In the genomic region with DNA sequence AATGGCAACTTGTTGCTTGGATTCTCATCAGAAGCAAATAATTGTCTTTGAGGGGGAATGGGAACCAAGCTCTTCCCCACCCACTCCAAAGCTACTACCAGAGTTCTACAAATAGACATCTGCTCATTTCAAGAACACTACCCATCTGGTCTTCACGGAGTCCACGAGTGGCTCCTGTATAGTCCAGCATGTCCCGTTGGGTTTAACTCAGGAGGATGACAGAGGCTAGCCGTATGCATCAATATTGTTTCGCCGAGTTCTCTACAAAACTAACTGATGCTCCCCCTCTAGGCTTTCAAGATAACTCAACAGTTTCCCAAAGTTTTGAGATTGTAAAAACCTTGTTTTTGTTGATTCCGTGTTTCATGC, we compare ENCODE assay signal across 8 cellular contexts. TPM values are rescaled to one million over a fixed set of nuclear protein-coding genes. Genes with fewer than 3 reads are reported as not detected.
DNase-seq lines count a peak whose midpoint lies in the region; ATAC-seq and TF ChIP-seq lines count a peak whose summit lies in the region.

No MANE protein-coding gene starts in this region.

- peak overlapping the region in 2 of 3 donors; percentile 75 to 76 for H3K27ac Mint-ChIP-seq in IgD-negative memory B cell
- peak overlapping the region in 6 of 9 donors; percentile 7 to 72 (median 48) for H3K27ac Mint-ChIP-seq in naive thymus-derived CD4-positive, alpha-beta T cell

- H3K36me3 ChIP-seq in naive thymus-derived CD4-positive, alpha-beta T cell (ENCODE audit: control insufficient read depth in 2 of 3, insufficient read depth in 3 of 3, low read length in 3 of 3) = peaks cover 0 to 10% (median 0%) of the 10 kb centered on the region in 3 experiments

- H3K9me3 Mint-ChIP-seq in IgD-negative memory B cell = peaks cover 0 to 3% (median 0%) of the 10 kb centered on the region in 3 donors
- peaks cover 0 to 2% (median 0%) of the 10 kb centered on the region in 11 donors for H3K9me3 Mint-ChIP-seq in naive thymus-derived CD4-positive, alpha-beta T cell

- H3K36me3 Mint-ChIP-seq in IgD-negative memory B cell = peaks cover 3% of the 10 kb centered on the region
- peaks cover 0 to 5% (median 3%) of the 10 kb centered on the region in 5 donors for H3K36me3 Mint-ChIP-seq in naive thymus-derived CD4-positive, alpha-beta T cell

- peaks cover 9% of the 10 kb centered on the region in 2 donors for H3K4me1 ChIP-seq in naive thymus-derived CD4-positive, alpha-beta T cell (ENCODE audit: control insufficient read depth in 2 of 2, insufficient read depth in 2 of 2, low read length in 2 of 2)

- intact Hi-C loops in naive thymus-derived CD4-positive, alpha-beta T cell (cut with micrococcal nuclease) = loop anchor here (2.0 to 10.0 kb wide), 4 partner anchors 40 to 182 kb away; partner anchors contain the start of genes CPD (in 1 of the 2), GOSR1 (in 1 of the 2) and NSRP1 (in 1 of the 2)

- POLR2A ChIA-PET in AG04449 (lab: Yijun Ruan, JAX) = interaction anchor here (0.9 kb wide), 1 partner anchor 14 kb away, joined by 3 read pairs; no protein-coding TSS in a partner anchor
- POLR2A ChIA-PET in naive thymus-derived CD4-positive, alpha-beta T cell (lab: Charles Lee) = interaction anchor here (0.7 to 3.5 kb wide), 8 partner anchors 10 to 175 kb away, joined by 3 to 29 read pairs (median 10); partner anchors contain the start of gene TMIGD1

- CTCF ChIA-PET in AG04449 (lab: Yijun Ruan, JAX) = interaction anchor here (1.8 to 2.5 kb wide), 5 partner anchors 8 to 188 kb away, joined by 4 to 11 read pairs (median 5); no protein-coding TSS in a partner anchor
- CTCF ChIA-PET in naive thymus-derived CD4-positive, alpha-beta T cell (lab: Charles Lee) = interaction anchor here (1.3 to 3.1 kb wide), 5 partner anchors 31 to 44 kb away, joined by 3 to 19 read pairs (median 7); partner anchors contain the start of gene TMIGD1

- H3K4me1 Mint-ChIP-seq in IgD-negative memory B cell = peaks cover 12 to 19% (median 14%) of the 10 kb centered on the region in 3 donors
- H3K4me1 Mint-ChIP-seq in naive thymus-derived CD4-positive, alpha-beta T cell = peaks cover 5 to 20% (median 18%) of the 10 kb centered on the region in 7 donors

- no peaks in the 10 kb centered on the region for H3K27me3 ChIP-seq in naive thymus-derived CD4-positive, alpha-beta T cell (ENCODE audit: control insufficient read depth in 2 of 2, insufficient read depth in 2 of 2, low read length in 2 of 2)

- no peak for ATAC-seq in naive thymus-derived CD4-positive, alpha-beta T cell
- no peak for ATAC-seq in GM18511 (IDR thresholded peaks at IDR 0.05; ENCODE audit: unreplicated experiment)

- no peak overlapping the region for H3K27ac ChIP-seq in naive thymus-derived CD4-positive, alpha-beta T cell (ENCODE audit: low read depth, low read length)

- peak overlapping the region in 2 of 4 donors; percentile 83 to 87 for H3K4me3 Mint-ChIP-seq in IgD-negative memory B cell
- peak overlapping the region in 3 of 10 donors; percentile 50 to 81 (median 76) for H3K4me3 Mint-ChIP-seq in naive thymus-derived CD4-positive, alpha-beta T cell

- H3K9me3 ChIP-seq in naive thymus-derived CD4-positive, alpha-beta T cell (ENCODE audit: control insufficient read depth in 2 of 3, low read length in 3 of 3) = no peaks in the 10 kb centered on the region

- no peaks in the 10 kb centered on the region for H3K27me3 Mint-ChIP-seq in IgD-negative memory B cell
- H3K27me3 Mint-ChIP-seq in naive thymus-derived CD4-positive, alpha-beta T cell = peaks cover 0 to 4% (median 0%) of the 10 kb centered on the region in 5 donors

- TF ChIP-seq CTCF in AG04449 (IDR thresholded peaks at IDR 0.05; ENCODE audit: insufficient read depth, low read length, missing control alignments) = no peak
- no peak for TF ChIP-seq CTCF in choroid plexus epithelial cell (conservative IDR thresholded peaks at IDR 0.05; ENCODE audit: low read depth, low read length)

- peak overlapping the region; percentile 86 for H3K4me3 ChIP-seq in AG04449 (ENCODE audit: low read depth, low read length)
- H3K4me3 ChIP-seq in choroid plexus epithelial cell (ENCODE audit: low read depth, low read length) = peak overlapping the region; percentile 86
- peak overlapping the region; percentile 65 for H3K4me3 ChIP-seq in naive thymus-derived CD4-positive, alpha-beta T cell (ENCODE audit: low read length)

- DNase-seq in AG04449 (ENCODE audit: low read depth, low spot score) = no peak
- DNase-seq in choroid plexus epithelial cell (ENCODE audit: low read depth) = no peak
- DNase-seq in naive thymus-derived CD4-positive, alpha-beta T cell = no peak
- no peak for DNase-seq in T1000 (lab: John Stamatoyannopoulos, UW)
- no peak for DNase-seq in putamen (ENCODE audit: low spot score)
- no peak for DNase-seq in NK-92 (lab: John Stamatoyannopoulos, UW; ENCODE audit: unreplicated experiment)

RNA-seq across cellular contexts. Expression of gene BLMH, which starts 0.7 kb away (rescaled TPM):
- 7.0 TPM for polyA plus RNA-seq in IgD-negative memory B cell
- total RNA-seq in naive thymus-derived CD4-positive, alpha-beta T cell = 10 to 100 TPM; 26.8 to 57.5 (median 40.1) TPM
- polyA plus RNA-seq in naive thymus-derived CD4-positive, alpha-beta T cell = 10 to 100 TPM; 17.7 to 24.4 TPM

RNA-seq across cellular contexts. Expression of gene TMIGD1, which starts 41.4 kb away (rescaled TPM):
- polyA plus RNA-seq in IgD-negative memory B cell = not detected
- not detected for total RNA-seq in naive thymus-derived CD4-positive, alpha-beta T cell
- polyA plus RNA-seq in naive thymus-derived CD4-positive, alpha-beta T cell = not detected

RNA-seq across cellular contexts. Expression of gene SLC6A4, which starts 57.0 kb away (rescaled TPM):
- 0.13 TPM for polyA plus RNA-seq in IgD-negative memory B cell
- total RNA-seq in naive thymus-derived CD4-positive, alpha-beta T cell = under 1 TPM in 1 of 5 experiments, not detected in 4; 0.10 TPM
- polyA plus RNA-seq in naive thymus-derived CD4-positive, alpha-beta T cell = under 1 TPM; 0.05 to 0.09 TPM
